ENCODE assay signal across 11 cellular contexts in the genomic region with DNA sequence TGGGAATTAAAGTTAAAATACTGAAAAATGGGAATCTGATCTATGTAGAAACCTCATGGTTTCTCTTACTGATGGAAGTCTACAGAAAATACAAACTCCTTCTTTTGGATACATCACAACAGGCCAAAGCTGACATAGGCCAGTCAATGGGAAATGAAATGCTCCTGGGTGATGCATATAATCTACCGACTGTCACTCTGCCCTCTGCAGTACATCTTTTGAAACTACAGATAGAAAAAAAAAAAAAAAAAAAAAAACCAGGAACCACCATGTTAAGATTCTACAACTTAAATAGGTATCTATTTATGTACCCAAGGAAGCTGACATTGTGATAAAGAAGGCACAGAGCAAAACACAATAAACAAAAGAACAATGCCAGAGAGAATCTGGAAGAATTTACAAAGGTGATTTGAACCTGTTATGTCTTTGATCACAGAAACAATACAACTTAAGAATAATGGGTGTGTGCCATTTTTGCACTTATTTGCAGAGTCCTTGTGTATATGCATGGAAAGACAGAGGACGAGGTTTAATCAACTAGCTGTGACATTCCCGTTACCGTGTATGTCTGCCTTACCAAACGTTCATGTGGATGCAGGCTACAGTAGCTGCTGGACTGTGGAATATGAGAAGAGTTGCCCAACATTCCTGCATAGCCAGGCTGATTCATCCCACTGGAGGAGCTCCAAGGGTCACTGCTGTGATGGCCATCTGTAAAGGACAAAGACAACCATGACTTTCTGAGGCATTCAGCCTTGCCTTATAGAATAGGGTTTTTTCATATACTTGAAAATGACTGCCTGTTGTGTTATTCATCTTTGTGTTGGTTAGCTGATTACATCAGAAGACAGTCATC.
A peak's percentile ranks its signal among the peaks of the same experiment; 100 is the strongest.
DNase-seq lines count a peak whose midpoint lies in the region; ATAC-seq and TF ChIP-seq lines count a peak whose summit lies in the region.
"Had no signal": no experiment of that assay in that cellular context is flagged by ENCODE, and none has a peak within 500 bp of the region (broad histone marks: within the 10 kb centered on the region; RNA-seq: fewer than 3 reads in every experiment).

No MANE protein-coding gene starts in this region.

- peaks cover 36% of the 10 kb centered on the region for H4K20me1 ChIP-seq in OCI-LY3 (ENCODE audit: insufficient read depth, low read length)

- POLR2A ChIA-PET in CD8-positive, alpha-beta memory T cell (lab: Charles Lee), result no interaction called here

- peaks cover 92% of the 10 kb centered on the region for H3K36me3 ChIP-seq in OCI-LY3 (replicated peaks; ENCODE audit: low read depth, low read length)
- no peaks in the 10 kb centered on the region for H3K36me3 ChIP-seq in CD8-positive, alpha-beta memory T cell (ENCODE audit: insufficient read depth, low read length)
- H3K36me3 ChIP-seq: ovary had no signal

- peaks cover 94% of the 10 kb centered on the region for H3K79me2 ChIP-seq in OCI-LY3 (ENCODE audit: low read length)

- peaks cover 74% of the 10 kb centered on the region for H3K36me3 Mint-ChIP-seq in stimulated activated memory B cell treated with anti-CD40 and anti-IgM and Interleukin-4, amounts not matched to agents 10 μg/mL and 1 μg/mL and 100 μg/mL, for 72 hours
- no peaks in the 10 kb centered on the region for H3K36me3 Mint-ChIP-seq in CD8-positive, alpha-beta memory T cell
- H3K36me3 Mint-ChIP-seq: activated naive CD4-positive, alpha-beta T cell treated with anti-CD3 and anti-CD28 coated beads, Interleukin-2, amount 50 U/mL, for 24 hours had no signal

- H3K9me3 Mint-ChIP-seq in stimulated activated memory B cell treated with anti-CD40 and anti-IgM and Interleukin-4, amounts not matched to agents 10 μg/mL and 1 μg/mL and 100 μg/mL, for 72 hours, result peaks cover 3% of the 10 kb centered on the region
- peaks cover 0 to 4% (median 3%) of the 10 kb centered on the region in 5 donors for H3K9me3 Mint-ChIP-seq in CD8-positive, alpha-beta memory T cell
- H3K9me3 Mint-ChIP-seq: activated naive CD4-positive, alpha-beta T cell treated with anti-CD3 and anti-CD28 coated beads, Interleukin-2, amount 50 U/mL, for 24 hours had no signal

- no peak overlapping the region for H2AFZ ChIP-seq in OCI-LY3 (ENCODE audit: low read depth, low read length)

- no peak overlapping the region for H3K4me2 ChIP-seq in OCI-LY3 (ENCODE audit: low read length)

- DNase-seq in DMS 273 (lab: John Stamatoyannopoulos, UW; ENCODE audit: unreplicated experiment) (peak; percentile 15), DMS 273 treated with DMSO at 0.1 percent for 48 hours (lab: John Stamatoyannopoulos, UW) (no peak), fibroblast of the aortic adventitia (ENCODE audit: low read depth) (peak; percentile 69), NCI-H510A treated with DMSO at 0.1 percent for 48 hours (lab: John Stamatoyannopoulos, UW) (no peak)
- no peak for DNase-seq in CD8-positive, alpha-beta memory T cell
- DNase-seq: ovary had no signal

- no peaks in the 10 kb centered on the region for H3K27me3 ChIP-seq in OCI-LY3 (ENCODE audit: low read depth, low read length)
- no peaks in the 10 kb centered on the region for H3K27me3 ChIP-seq in CD8-positive, alpha-beta memory T cell (ENCODE audit: insufficient read depth, low read length, poor library complexity, severe bottlenecking)
- H3K27me3 ChIP-seq: ovary had no signal

- no peak for ATAC-seq in stimulated activated memory B cell treated with anti-CD40 and anti-IgM and Interleukin-4, amounts not matched to agents 10 μg/mL and 1 μg/mL and 100 μg/mL, for 72 hours
- ATAC-seq in HG03565 (IDR thresholded peaks at IDR 0.05; ENCODE audit: unreplicated experiment), result no peak

- TF ChIP-seq CTCF in OCI-LY3 (IDR thresholded peaks at IDR 0.05; ENCODE audit: low read depth, low read length), result peak; percentile 61
- peak; percentile 7 for TF ChIP-seq CTCF in fibroblast of the aortic adventitia (IDR thresholded peaks at IDR 0.05; ENCODE audit: insufficient read depth, low read length)

- H3K4me3 Mint-ChIP-seq in stimulated activated memory B cell treated with anti-CD40 and anti-IgM and Interleukin-4, amounts not matched to agents 10 μg/mL and 1 μg/mL and 100 μg/mL, for 72 hours, result no peak overlapping the region
- H3K4me3 Mint-ChIP-seq in CD8-positive, alpha-beta memory T cell, result no peak overlapping the region
- H3K4me3 Mint-ChIP-seq: activated naive CD4-positive, alpha-beta T cell treated with anti-CD3 and anti-CD28 coated beads, Interleukin-2, amount 50 U/mL, for 24 hours had no signal

- peaks cover 72% of the 10 kb centered on the region for H3K4me1 ChIP-seq in OCI-LY3 (ENCODE audit: low read length)
- H3K4me1 ChIP-seq in CD8-positive, alpha-beta memory T cell (ENCODE audit: insufficient read depth, low read length), result no peaks in the 10 kb centered on the region

- H3K4me3 ChIP-seq in OCI-LY3 (ENCODE audit: low read length) (no peak overlapping the region), fibroblast of the aortic adventitia (ENCODE audit: low read depth, low read length) (no peak overlapping the region)
- no peak overlapping the region for H3K4me3 ChIP-seq in CD8-positive, alpha-beta memory T cell (ENCODE audit: low read length)
- H3K4me3 ChIP-seq: ovary had no signal

- H3K27ac Mint-ChIP-seq in stimulated activated memory B cell treated with anti-CD40 and anti-IgM and Interleukin-4, amounts not matched to agents 10 μg/mL and 1 μg/mL and 100 μg/mL, for 72 hours, result peak overlapping the region; percentile 69
- no peak overlapping the region for H3K27ac Mint-ChIP-seq in CD8-positive, alpha-beta memory T cell
- H3K27ac Mint-ChIP-seq: activated naive CD4-positive, alpha-beta T cell treated with anti-CD3 and anti-CD28 coated beads, Interleukin-2, amount 50 U/mL, for 24 hours had no signal

- H3K9ac ChIP-seq in OCI-LY3 (ENCODE audit: low read length), result 0 out of 2 replicates have a peak overlapping the region, but pooled peaks have one; percentile 3

- CTCF ChIA-PET in CD8-positive, alpha-beta memory T cell (lab: Charles Lee), result interaction anchor here (0.9 kb wide), 1 partner anchor 83 kb away, joined by 3 read pairs; no protein-coding TSS in a partner anchor

- no peaks in the 10 kb centered on the region for H3K9me3 ChIP-seq in OCI-LY3 (ENCODE audit: insufficient read depth, low read length)
- no peaks in the 10 kb centered on the region for H3K9me3 ChIP-seq in CD8-positive, alpha-beta memory T cell (ENCODE audit: low read length)
- H3K9me3 ChIP-seq: ovary had no signal

- H3K27ac ChIP-seq in OCI-LY3 (ENCODE audit: low read length), result peak overlapping the region; percentile 92
- H3K27ac ChIP-seq in CD8-positive, alpha-beta memory T cell (ENCODE audit: low read depth, low read length), result no peak overlapping the region
- H3K27ac ChIP-seq: HL-60, ovary had no signal

- H3K4me1 Mint-ChIP-seq in stimulated activated memory B cell treated with anti-CD40 and anti-IgM and Interleukin-4, amounts not matched to agents 10 μg/mL and 1 μg/mL and 100 μg/mL, for 72 hours, result peaks cover 51% of the 10 kb centered on the region
- H3K4me1 Mint-ChIP-seq in CD8-positive, alpha-beta memory T cell, result no peaks in the 10 kb centered on the region
- H3K4me1 Mint-ChIP-seq: activated naive CD4-positive, alpha-beta T cell treated with anti-CD3 and anti-CD28 coated beads, Interleukin-2, amount 50 U/mL, for 24 hours had no signal

- H3K27me3 Mint-ChIP-seq in stimulated activated memory B cell treated with anti-CD40 and anti-IgM and Interleukin-4, amounts not matched to agents 10 μg/mL and 1 μg/mL and 100 μg/mL, for 72 hours, result no peaks in the 10 kb centered on the region
- no peaks in the 10 kb centered on the region for H3K27me3 Mint-ChIP-seq in CD8-positive, alpha-beta memory T cell
- H3K27me3 Mint-ChIP-seq: activated naive CD4-positive, alpha-beta T cell treated with anti-CD3 and anti-CD28 coated beads, Interleukin-2, amount 50 U/mL, for 24 hours had no signal

Comparison
In these comparisons a context has a peak if more than half of its experiments do, and no peak if none do; other contexts are left out.
1. DNase-seq: peak in DMS 273 (single experiment) and fibroblast of the aortic adventitia (single experiment); none in DMS 273 treated with DMSO at 0.1 percent for 48 hours (single experiment), CD8-positive, alpha-beta memory T cell (0 of 5) and NCI-H510A treated with DMSO at 0.1 percent for 48 hours (single experiment).